ENCODE assay signal across 29 cellular contexts in the genomic region with DNA sequence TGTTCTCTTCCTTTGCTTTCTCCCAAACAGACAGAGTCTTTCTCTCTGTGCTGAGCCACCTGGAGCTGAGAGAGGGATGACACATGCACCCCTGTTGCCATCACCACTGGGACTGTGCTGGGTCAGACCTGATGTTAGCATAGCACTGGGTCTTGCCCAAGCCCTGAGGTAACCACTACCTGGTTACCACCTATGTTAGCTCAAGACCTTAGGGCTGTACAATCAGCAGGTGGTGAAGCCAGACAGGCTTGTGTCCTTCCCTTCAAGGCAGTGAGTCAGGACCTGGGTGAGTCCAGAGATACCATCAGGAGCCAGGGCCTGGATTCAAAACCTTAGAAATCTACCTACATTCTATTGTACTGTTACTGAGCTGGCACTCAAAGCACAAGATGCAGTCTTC. TPM values are rescaled to one million over a fixed set of nuclear protein-coding genes. Genes with fewer than 3 reads are reported as not detected.
"Had no signal": no experiment of that assay in that cellular context is flagged by ENCODE, and none has a peak within 500 bp of the region (broad histone marks: within the 10 kb centered on the region; RNA-seq: fewer than 3 reads in every experiment).

No MANE protein-coding gene starts in this region.

- ATAC-seq: activated T-helper 17 cell treated with anti-CD3 and anti-CD28 coated beads, Interleukin-2, amount 50 U/mL, for 72 hours; gastroesophageal sphincter; heart right ventricle had no signal

- H3K36me3 ChIP-seq: cardiac muscle cell, colonic mucosa, esophagus muscularis mucosa, gastroesophageal sphincter, heart right ventricle had no signal

- DNase-seq: activated CD4-positive, alpha-beta memory T cell treated with anti-CD3 and anti-CD28 coated beads, Interleukin-2, amount 10 ng/mL, durations not matched to agents 7 days and 5 days; activated CD4-positive, alpha-beta T cell treated with anti-CD3 and anti-CD28 coated beads for 4 hours; activated CD4-positive, alpha-beta T cell treated with anti-CD3 and anti-CD28 coated beads, Interleukin-2, amount 10 ng/mL, durations not matched to agents 7 days and 5 days; activated CD4-positive, alpha-beta T cell treated with anti-CD3 and anti-CD28 coated beads, Interleukin-2, amount 50 U/mL, for 4 hours; activated CD4-positive, CD25-positive, alpha-beta regulatory T cell; activated CD4-positive, CD25-positive, alpha-beta regulatory T cell treated with anti-CD3 and anti-CD28 coated beads, Interleukin-2, amount 50 U/mL, for 72 hours; activated CD8-positive, alpha-beta memory T cell treated with anti-CD3 and anti-CD28 coated beads, Interleukin-2, amount 50 U/mL, for 48 hours; activated effector memory CD4-positive, alpha-beta T cell treated with Interleukin-2 at 50 U/mL for 16 hours; activated gamma-delta T cell treated with Interleukin-2 at 50 U/mL for 16 hours; activated naive CD4-positive, alpha-beta T cell treated with anti-CD3 and anti-CD28 coated beads, Interleukin-2, amount 50 U/mL, for 16 hours; activated naive CD4-positive, alpha-beta T cell treated with Interleukin-2 at 50 U/mL for 16 hours; activated T-cell treated with anti-CD3 and anti-CD28 coated beads for 4 hours; activated T-cell treated with anti-CD3 and anti-CD28 coated beads, Interleukin-2, amount 50 U/mL, for 24 hours; amniotic stem cell; anterior cingulate cortex; central memory CD4-positive, alpha-beta T cell; cerebellar nuclear complex; colonic mucosa; effector CD8-positive, alpha-beta T cell; erythroblast; foreskin melanocyte; heart right ventricle; T-helper 2 cell had no signal

- H3K27ac Mint-ChIP-seq: activated CD4-positive, alpha-beta memory T cell treated with anti-CD3 and anti-CD28 coated beads, Interleukin-2, amount 10 ng/mL, durations not matched to agents 7 days and 5 days; activated CD4-positive, alpha-beta T cell treated with anti-CD3 and anti-CD28 coated beads, Interleukin-2, amount 10 ng/mL, durations not matched to agents 7 days and 5 days; activated naive CD8-positive, alpha-beta T cell; activated T-cell treated with anti-CD3 and anti-CD28 coated beads, Interleukin-2, amount 50 U/mL, for 24 hours; activated T-helper 17 cell treated with anti-CD3 and anti-CD28 coated beads, Interleukin-2, amount 50 U/mL, for 72 hours had no signal

- H3K9me3 Mint-ChIP-seq: activated CD4-positive, alpha-beta memory T cell treated with anti-CD3 and anti-CD28 coated beads, Interleukin-2, amount 10 ng/mL, durations not matched to agents 7 days and 5 days; activated T-helper 17 cell treated with anti-CD3 and anti-CD28 coated beads, Interleukin-2, amount 50 U/mL, for 72 hours had no signal

- H3K4me3 Mint-ChIP-seq: activated CD4-positive, alpha-beta memory T cell treated with anti-CD3 and anti-CD28 coated beads, Interleukin-2, amount 10 ng/mL, durations not matched to agents 7 days and 5 days; activated CD4-positive, alpha-beta T cell treated with anti-CD3 and anti-CD28 coated beads, Interleukin-2, amount 10 ng/mL, durations not matched to agents 7 days and 5 days; activated naive CD8-positive, alpha-beta T cell; activated T-cell treated with anti-CD3 and anti-CD28 coated beads, Interleukin-2, amount 50 U/mL, for 24 hours; activated T-helper 17 cell treated with anti-CD3 and anti-CD28 coated beads, Interleukin-2, amount 50 U/mL, for 72 hours had no signal

- H3K4me3 ChIP-seq: cardiac muscle cell, colonic mucosa, esophagus muscularis mucosa, gastroesophageal sphincter, heart right ventricle had no signal

- H3K4me1 Mint-ChIP-seq: activated CD4-positive, alpha-beta memory T cell treated with anti-CD3 and anti-CD28 coated beads, Interleukin-2, amount 10 ng/mL, durations not matched to agents 7 days and 5 days; activated CD4-positive, alpha-beta T cell treated with anti-CD3 and anti-CD28 coated beads, Interleukin-2, amount 10 ng/mL, durations not matched to agents 7 days and 5 days; activated T-helper 17 cell treated with anti-CD3 and anti-CD28 coated beads, Interleukin-2, amount 50 U/mL, for 72 hours had no signal

- H3K36me3 Mint-ChIP-seq: activated naive CD8-positive, alpha-beta T cell had no signal

- H3K9me3 ChIP-seq: colonic mucosa had no signal

- H3K27ac ChIP-seq: cardiac muscle cell, colonic mucosa, esophagus muscularis mucosa, gastroesophageal sphincter, heart right ventricle had no signal

- H3K27me3 ChIP-seq: cardiac muscle cell, colonic mucosa, esophagus muscularis mucosa, gastroesophageal sphincter, heart right ventricle had no signal

- H3K4me1 ChIP-seq: colonic mucosa, esophagus muscularis mucosa, gastroesophageal sphincter, heart right ventricle had no signal

RNA-seq across cellular contexts. Expression of a gene that starts 32.1 kb away (rescaled TPM):
- total RNA-seq: activated CD4-positive, alpha-beta memory T cell treated with anti-CD3 and anti-CD28 coated beads, Interleukin-2, amount 10 ng/mL, durations not matched to agents 7 days and 5 days; activated CD4-positive, alpha-beta T cell treated with anti-CD3 and anti-CD28 coated beads, Interleukin-2, amount 10 ng/mL, durations not matched to agents 7 days and 5 days; activated T-helper 17 cell treated with anti-CD3 and anti-CD28 coated beads, Interleukin-2, amount 50 U/mL, for 72 hours; T-helper 1 cell treated with Interleukin-12 subunit alpha and Interleukin-12 subunit beta and Interleukin-4 antibody, amounts not matched to agents 30 ng/mL and 1 ng/mL, for 36 hours had no signal
